ENCODE assay signal across 1 cellular context in the genomic region with DNA sequence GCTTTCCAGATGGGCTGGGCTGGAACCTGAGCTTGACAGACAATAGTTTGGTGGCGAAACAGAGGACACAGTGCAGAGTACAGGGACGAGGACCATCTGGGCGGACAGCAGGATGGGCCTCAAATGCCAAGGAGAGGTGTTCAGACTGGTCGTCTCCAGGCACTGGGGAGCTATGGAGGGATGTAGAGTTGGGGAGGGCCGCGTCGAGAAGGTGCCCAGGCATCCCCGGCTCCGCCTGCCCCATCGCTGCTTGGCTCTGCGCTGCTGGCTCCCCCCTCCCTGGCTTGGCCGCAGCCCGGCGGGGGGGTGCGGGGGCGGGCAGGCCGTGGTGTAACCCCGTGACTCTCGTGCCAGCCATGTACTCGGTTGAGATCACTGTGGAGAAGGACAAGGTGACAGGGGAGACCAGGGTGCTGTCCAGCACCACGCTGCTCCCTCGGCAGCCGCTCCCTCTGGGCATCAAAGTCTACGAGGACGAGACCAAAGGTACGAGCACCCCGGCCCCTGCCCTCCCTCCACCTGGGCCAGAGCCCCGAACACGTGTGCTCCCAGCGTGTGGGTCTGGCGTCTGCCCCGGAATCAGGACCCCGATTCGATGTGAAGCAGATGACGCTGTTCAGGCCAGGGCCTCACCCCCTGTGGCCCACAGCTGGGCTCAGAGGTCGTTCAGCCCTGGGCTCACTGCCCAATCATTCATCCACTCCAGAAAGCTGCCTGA.
TF ChIP-seq lines count a peak whose summit lies in the region.

No MANE protein-coding gene starts in this region.

TF ChIP-seq in HepG2, 621 proteins besides CTCF, POLR2A, EP300 and RAD21 (continued from another document and continues in another):
- no peak for TF ChIP-seq RERE (CRISPR knock-in tag; IDR thresholded peaks at IDR 0.05; ENCODE audit: low read depth)
- TF ChIP-seq FLYWCH1 (CRISPR knock-in tag; IDR thresholded peaks at IDR 0.05): no peak
- peak; percentile 61 for TF ChIP-seq NR2C2 (CRISPR knock-in tag; IDR thresholded peaks at IDR 0.05; ENCODE audit: borderline replicate concordance)
- TF ChIP-seq ZMYM3 (CRISPR knock-in tag; IDR thresholded peaks at IDR 0.05): peak; percentile 88
- TF ChIP-seq GATAD2A (CRISPR knock-in tag; IDR thresholded peaks at IDR 0.05): no peak; the same call in 1 of the 2 replicates
- TF ChIP-seq ZNF672 (CRISPR knock-in tag; IDR thresholded peaks at IDR 0.05): no peak
- TF ChIP-seq ZNF556 (CRISPR knock-in tag; IDR thresholded peaks at IDR 0.05; ENCODE audit: borderline replicate concordance): peak; percentile 78; the same call in 1 of the 2 replicates
- TF ChIP-seq ZNF709 (CRISPR knock-in tag; IDR thresholded peaks at IDR 0.05): peak; percentile 74
- TF ChIP-seq ZNF576 (CRISPR knock-in tag; IDR thresholded peaks at IDR 0.05): no peak
- no peak for TF ChIP-seq PAF1 (CRISPR knock-in tag; IDR thresholded peaks at IDR 0.05)
- TF ChIP-seq, protein P1, sequence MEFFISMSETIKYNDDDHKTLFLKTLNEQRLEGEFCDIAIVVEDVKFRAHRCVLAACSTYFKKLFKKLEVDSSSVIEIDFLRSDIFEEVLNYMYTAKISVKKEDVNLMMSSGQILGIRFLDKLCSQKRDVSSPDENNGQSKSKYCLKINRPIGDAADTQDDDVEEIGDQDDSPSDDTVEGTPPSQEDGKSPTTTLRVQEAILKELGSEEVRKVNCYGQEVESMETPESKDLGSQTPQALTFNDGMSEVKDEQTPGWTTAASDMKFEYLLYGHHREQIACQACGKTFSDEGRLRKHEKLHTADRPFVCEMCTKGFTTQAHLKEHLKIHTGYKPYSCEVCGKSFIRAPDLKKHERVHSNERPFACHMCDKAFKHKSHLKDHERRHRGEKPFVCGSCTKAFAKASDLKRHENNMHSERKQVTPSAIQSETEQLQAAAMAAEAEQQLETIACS (CRISPR knock-in tag; IDR thresholded peaks at IDR 0.05): no peak
- TF ChIP-seq GPBP1L1 (CRISPR knock-in tag; IDR thresholded peaks at IDR 0.05): no peak
- TF ChIP-seq SP4 (CRISPR knock-in tag; IDR thresholded peaks at IDR 0.05): peak; percentile 77
- TF ChIP-seq ZNF10 (CRISPR knock-in tag; IDR thresholded peaks at IDR 0.05; ENCODE audit: borderline replicate concordance, low read depth): no peak
- peak; percentile 17; the same call in 1 of the 2 replicates for TF ChIP-seq DZIP1 (CRISPR knock-in tag; IDR thresholded peaks at IDR 0.05)
- no peak for TF ChIP-seq SYNCRIP (IDR thresholded peaks at IDR 0.05; ENCODE audit: insufficient read depth, low read depth, low read length)
- peak; percentile 76; the same call in 1 of the 2 replicates for TF ChIP-seq MXD4 (CRISPR knock-in tag; IDR thresholded peaks at IDR 0.05)
- no peak for TF ChIP-seq ZSCAN12 (CRISPR knock-in tag; IDR thresholded peaks at IDR 0.05)
- TF ChIP-seq ZNF160 (CRISPR knock-in tag; IDR thresholded peaks at IDR 0.05): no peak
- no peak; the same call in 1 of the 2 replicates for TF ChIP-seq ELF3 (CRISPR knock-in tag; IDR thresholded peaks at IDR 0.05)
- TF ChIP-seq, protein P2, sequence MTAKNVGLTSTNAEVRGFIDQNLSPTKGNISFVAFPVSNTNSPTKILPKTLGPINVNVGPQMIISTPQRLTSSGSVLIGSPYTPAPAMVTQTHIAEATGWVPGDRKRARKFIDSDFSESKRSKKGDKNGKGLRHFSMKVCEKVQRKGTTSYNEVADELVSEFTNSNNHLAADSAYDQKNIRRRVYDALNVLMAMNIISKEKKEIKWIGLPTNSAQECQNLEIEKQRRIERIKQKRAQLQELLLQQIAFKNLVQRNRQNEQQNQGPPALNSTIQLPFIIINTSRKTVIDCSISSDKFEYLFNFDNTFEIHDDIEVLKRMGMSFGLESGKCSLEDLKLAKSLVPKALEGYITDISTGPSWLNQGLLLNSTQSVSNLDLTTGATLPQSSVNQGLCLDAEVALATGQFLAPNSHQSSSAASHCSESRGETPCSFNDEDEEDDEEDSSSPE (CRISPR knock-in tag; IDR thresholded peaks at IDR 0.05): peak; percentile 57; the same call in 1 of the 2 replicates
- TF ChIP-seq, protein P3, sequence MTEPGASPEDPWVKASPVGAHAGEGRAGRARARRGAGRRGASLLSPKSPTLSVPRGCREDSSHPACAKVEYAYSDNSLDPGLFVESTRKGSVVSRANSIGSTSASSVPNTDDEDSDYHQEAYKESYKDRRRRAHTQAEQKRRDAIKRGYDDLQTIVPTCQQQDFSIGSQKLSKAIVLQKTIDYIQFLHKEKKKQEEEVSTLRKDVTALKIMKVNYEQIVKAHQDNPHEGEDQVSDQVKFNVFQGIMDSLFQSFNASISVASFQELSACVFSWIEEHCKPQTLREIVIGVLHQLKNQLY (CRISPR knock-in tag; IDR thresholded peaks at IDR 0.05): peak; percentile 47; the same call in 1 of the 2 replicates
- peak; percentile 74 for TF ChIP-seq ZNF557 (CRISPR knock-in tag; IDR thresholded peaks at IDR 0.05)
- peak; percentile 74 for TF ChIP-seq RXRA (CRISPR knock-in tag; IDR thresholded peaks at IDR 0.05)
- TF ChIP-seq ZFAT (CRISPR knock-in tag; conservative IDR thresholded peaks at IDR 0.05): no peak
- no peak for TF ChIP-seq ZNF646 (CRISPR knock-in tag; IDR thresholded peaks at IDR 0.05)
- TF ChIP-seq NPAS2 (CRISPR knock-in tag; IDR thresholded peaks at IDR 0.05; ENCODE audit: borderline replicate concordance): peak; percentile 95
- TF ChIP-seq TP53 (CRISPR knock-in tag; conservative IDR thresholded peaks at IDR 0.05): no peak
- no peak for TF ChIP-seq TAF1 (CRISPR knock-in tag; IDR thresholded peaks at IDR 0.05)
- TF ChIP-seq SUZ12 (IDR thresholded peaks at IDR 0.05; ENCODE audit: low read depth, low read length): no peak
- TF ChIP-seq PHB2 (IDR thresholded peaks at IDR 0.05; ENCODE audit: partially characterized antibody): no peak
- TF ChIP-seq SRY (CRISPR knock-in tag; IDR thresholded peaks at IDR 0.05): no peak; the same call in none of the 2 replicates
- peak; percentile 96 for TF ChIP-seq ZSCAN25 (CRISPR knock-in tag; IDR thresholded peaks at IDR 0.05)
- TF ChIP-seq TBX2 (CRISPR knock-in tag; IDR thresholded peaks at IDR 0.05; ENCODE audit: borderline replicate concordance): no peak; the same call in 1 of the 2 replicates
